ENCODE assay signal across 10 cellular contexts in the genomic region with DNA sequence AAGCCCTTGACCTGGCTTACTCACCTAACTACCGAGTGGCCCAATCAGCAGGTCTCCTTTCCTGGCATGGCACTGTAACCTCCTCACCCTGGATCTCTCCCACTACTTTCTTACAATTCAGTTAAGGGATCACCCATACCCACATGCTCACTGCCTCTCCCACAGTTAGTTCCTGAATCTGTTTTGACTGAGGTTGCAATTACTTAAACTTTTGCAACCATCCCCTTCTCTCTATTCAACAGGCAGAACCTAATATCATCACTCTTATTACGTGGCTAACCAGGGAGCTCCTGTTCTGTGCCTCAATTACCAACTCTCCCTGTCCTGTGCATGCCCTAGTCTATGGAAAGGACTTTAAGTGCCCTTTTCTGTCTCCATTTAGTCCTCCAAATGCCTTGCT.
"Had no signal": no experiment of that assay in that cellular context is flagged by ENCODE, and none has a peak within 500 bp of the region (broad histone marks: within the 10 kb centered on the region; RNA-seq: fewer than 3 reads in every experiment).

No MANE protein-coding gene starts in this region.

- H3K4me3 ChIP-seq: esophagus muscularis mucosa had no signal

- H3K27ac Mint-ChIP-seq: activated CD8-positive, alpha-beta T cell treated with anti-CD3 and anti-CD28 coated beads for 36 hours; stimulated activated naive CD8-positive, alpha-beta T cell treated with anti-CD3 and anti-CD28 coated beads, Interleukin-15, Interleukin-2, amounts not matched to agents 100 ng/mL and 50 ng/mL, for 24 hours had no signal

- H3K36me3 ChIP-seq: esophagus muscularis mucosa had no signal

- H3K4me3 Mint-ChIP-seq: activated CD8-positive, alpha-beta T cell treated with anti-CD3 and anti-CD28 coated beads for 36 hours; stimulated activated naive CD8-positive, alpha-beta T cell treated with anti-CD3 and anti-CD28 coated beads, Interleukin-15, Interleukin-2, amounts not matched to agents 100 ng/mL and 50 ng/mL, for 24 hours had no signal

- H3K27me3 Mint-ChIP-seq: activated CD8-positive, alpha-beta T cell treated with anti-CD3 and anti-CD28 coated beads for 36 hours; stimulated activated naive CD8-positive, alpha-beta T cell treated with anti-CD3 and anti-CD28 coated beads, Interleukin-15, Interleukin-2, amounts not matched to agents 100 ng/mL and 50 ng/mL, for 24 hours had no signal

- H3K4me1 ChIP-seq: esophagus muscularis mucosa had no signal

- H3K27ac ChIP-seq: esophagus muscularis mucosa had no signal

- ATAC-seq: activated CD8-positive, alpha-beta T cell treated with anti-CD3 and anti-CD28 coated beads for 36 hours had no signal

- H3K27me3 ChIP-seq: esophagus muscularis mucosa had no signal

- DNase-seq: activated CD4-positive, alpha-beta T cell treated with anti-CD3 and anti-CD28 coated beads for 4 hours; activated CD8-positive, alpha-beta memory T cell treated with anti-CD3 and anti-CD28 coated beads, Interleukin-2, amount 50 U/mL, for 4 hours; activated CD8-positive, alpha-beta T cell treated with anti-CD3 and anti-CD28 coated beads for 36 hours; activated naive CD4-positive, alpha-beta T cell; foreskin fibroblast; head of caudate nucleus; mesendoderm; stimulated activated CD4-positive, alpha-beta T cell treated with anti-CD3 and anti-CD28 coated beads, Interleukin-4, amount 100 ng/mL, for 1 hour had no signal
